In the genomic region with DNA sequence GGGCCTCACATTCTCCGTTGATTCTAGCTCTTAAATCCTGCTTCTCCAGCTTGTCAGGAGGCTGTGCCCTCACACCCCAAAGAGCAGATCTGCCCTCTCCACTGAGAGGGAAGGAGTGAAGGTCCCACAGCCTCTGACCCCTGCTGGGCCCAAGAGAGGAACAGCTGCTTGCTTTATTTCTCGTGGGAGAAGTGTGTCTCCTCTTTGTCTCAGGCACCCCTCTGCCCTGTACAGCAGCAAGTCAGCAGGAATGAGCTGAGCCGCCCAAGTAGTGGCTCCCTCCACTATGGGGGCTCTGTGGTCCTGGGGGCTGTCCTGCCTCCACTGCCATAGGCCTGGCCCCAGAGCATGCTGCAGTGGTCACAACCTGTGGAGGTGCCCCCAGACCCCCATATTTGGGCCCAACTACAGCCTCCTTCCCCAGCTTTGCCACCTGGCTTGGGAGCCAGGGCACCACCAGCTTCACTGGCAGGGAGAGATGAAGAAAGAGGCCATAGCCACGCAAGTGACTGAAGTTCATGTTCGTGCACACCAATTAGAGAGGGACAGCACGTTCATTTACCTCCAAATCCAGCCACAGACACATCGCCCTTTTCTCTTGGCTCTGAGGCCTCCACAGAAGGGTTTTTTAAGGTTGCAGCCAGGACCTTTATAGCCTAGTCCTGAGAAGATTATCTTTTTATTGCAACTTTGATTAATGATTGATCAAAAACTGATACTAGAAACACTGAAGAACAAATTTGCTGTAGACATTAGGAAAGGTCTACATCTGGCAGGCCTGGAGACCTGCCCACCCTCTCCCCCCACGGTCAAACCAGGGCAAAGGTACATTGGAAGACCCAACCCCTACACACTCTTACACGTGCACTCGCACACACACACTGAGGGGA, we compare ENCODE assay signal across 17 cellular contexts. TPM values are rescaled to one million over a fixed set of nuclear protein-coding genes. Genes with fewer than 3 reads are reported as not detected.
A peak's percentile ranks its signal among the peaks of the same experiment; 100 is the strongest.
DNase-seq lines count a peak whose midpoint lies in the region; ATAC-seq, FAIRE-seq and TF ChIP-seq lines count a peak whose summit lies in the region.
"Had no signal": no experiment of that assay in that cellular context is flagged by ENCODE, and none has a peak within 500 bp of the region (broad histone marks: within the 10 kb centered on the region; RNA-seq: fewer than 3 reads in every experiment).

No MANE protein-coding gene starts in this region.

- no peaks in the 10 kb centered on the region for H3K27me3 Mint-ChIP-seq in activated CD4-positive, alpha-beta T cell treated with anti-CD3 and anti-CD28 coated beads, Interleukin-2, amount 10 ng/mL, durations not matched to agents 24 days and 14 days
- H3K27me3 Mint-ChIP-seq in activated B cell treated with CpG ODN at 0.5 μM for 24 hours, result no peaks in the 10 kb centered on the region
- H3K27me3 Mint-ChIP-seq: activated CD4-positive, alpha-beta T cell treated with anti-CD3 and anti-CD28 coated beads for 36 hours had no signal

- no peak for ATAC-seq in activated B cell treated with CpG ODN at 0.5 μM for 24 hours (ENCODE audit: low read depth)
- ATAC-seq in HepG2, result no peak
- ATAC-seq in stimulated activated effector memory CD8-positive, alpha-beta T cell treated with anti-CD3 and anti-CD28 coated beads, Interleukin-12 subunit alpha, Interleukin-12 subunit beta, amount 100 ng/mL, for 72 hours, result no peak
- ATAC-seq in esophagus mucosa, result no peak
- ATAC-seq: activated CD4-positive, alpha-beta T cell treated with anti-CD3 and anti-CD28 coated beads for 36 hours; left ventricle myocardium superior had no signal

- H3K27ac ChIP-seq in HepG2 (ENCODE audit: extremely low read length, insufficient read depth, low read length), result no peak overlapping the region

- no peaks in the 10 kb centered on the region for H3K9me3 ChIP-seq in HepG2 (ENCODE audit: low read length)
- H3K9me3 ChIP-seq: SJSA1 had no signal

- no peaks in the 10 kb centered on the region for H3K79me2 ChIP-seq in HepG2 (ENCODE audit: insufficient read depth, low read length)

- POLR2A ChIA-PET in activated B cell treated with CpG ODN at 0.5 μM for 24 hours (lab: Charles Lee) (interaction anchor here (5.1 to 7.2 kb wide), 4 partner anchors 16 to 37 kb away, joined by 59 to 164 read pairs (median 75); a partner anchor contains a TSS), HepG2 (lab: Yijun Ruan, JAX) (interaction anchor here (1.3 to 2.0 kb wide), 2 partner anchors 28 to 36 kb away, joined by 3 to 8 read pairs; a partner anchor contains a TSS)

- peaks cover 83% of the 10 kb centered on the region for H3K4me1 Mint-ChIP-seq in activated CD4-positive, alpha-beta T cell treated with anti-CD3 and anti-CD28 coated beads, Interleukin-2, amount 10 ng/mL, durations not matched to agents 24 days and 14 days
- peaks cover 98% of the 10 kb centered on the region for H3K4me1 Mint-ChIP-seq in activated B cell treated with CpG ODN at 0.5 μM for 24 hours
- peaks cover 96% of the 10 kb centered on the region for H3K4me1 Mint-ChIP-seq in stimulated activated effector memory CD8-positive, alpha-beta T cell treated with anti-CD3 and anti-CD28 coated beads, Interleukin-12 subunit alpha, Interleukin-12 subunit beta, amount 100 ng/mL, for 72 hours

- H3K4me1 ChIP-seq in HepG2 (ENCODE audit: insufficient read depth, low read length), result peaks cover 100% of the 10 kb centered on the region

- no peak overlapping the region for H2AFZ ChIP-seq in HepG2 (ENCODE audit: low read length)

- peak; percentile 26 for FAIRE-seq in HepG2 (lab: Jason Lieb, UNC)
- FAIRE-seq: A204.1 had no signal

- no peaks in the 10 kb centered on the region for H3K27me3 ChIP-seq in HepG2 (ENCODE audit: control insufficient read depth in 1 of 2, insufficient read depth in 2 of 2, low read length in 2 of 2)
- H3K27me3 ChIP-seq: SJSA1 had no signal

- peak overlapping the region; percentile 80 for H3K27ac Mint-ChIP-seq in activated CD4-positive, alpha-beta T cell treated with anti-CD3 and anti-CD28 coated beads, Interleukin-2, amount 10 ng/mL, durations not matched to agents 24 days and 14 days
- H3K27ac Mint-ChIP-seq in activated B cell treated with CpG ODN at 0.5 μM for 24 hours, result no peak overlapping the region
- H3K27ac Mint-ChIP-seq in stimulated activated effector memory CD8-positive, alpha-beta T cell treated with anti-CD3 and anti-CD28 coated beads, Interleukin-12 subunit alpha, Interleukin-12 subunit beta, amount 100 ng/mL, for 72 hours, result peak overlapping the region; percentile 96
- H3K27ac Mint-ChIP-seq: H9 had no signal

- H3K36me3 ChIP-seq in HepG2 (replicated peaks in 1 of 2; ENCODE audit: control insufficient read depth in 1 of 2, insufficient read depth in 2 of 2, low read length in 2 of 2), result no peaks in the 10 kb centered on the region
- H3K36me3 ChIP-seq: SJSA1 had no signal

- intact Hi-C loops in activated CD4-positive, alpha-beta T cell treated with anti-CD3 and anti-CD28 coated beads, Interleukin-2, amount 10 ng/mL, durations not matched to agents 24 days and 14 days (cut with micrococcal nuclease), result no loop called here
- intact Hi-C loops in activated B cell treated with CpG ODN at 0.5 μM for 24 hours (cut with micrococcal nuclease) (no loop called here), HepG2 (cut with micrococcal nuclease; ENCODE audit: unreplicated experiment) (loop anchor here (5.0 kb wide), 1 partner anchor 34 kb away; no protein-coding TSS in a partner anchor)

- H3K9me3 Mint-ChIP-seq in activated CD4-positive, alpha-beta T cell treated with anti-CD3 and anti-CD28 coated beads, Interleukin-2, amount 10 ng/mL, durations not matched to agents 24 days and 14 days, result no peaks in the 10 kb centered on the region
- H3K9me3 Mint-ChIP-seq in activated B cell treated with CpG ODN at 0.5 μM for 24 hours, result no peaks in the 10 kb centered on the region
- H3K9me3 Mint-ChIP-seq in stimulated activated effector memory CD8-positive, alpha-beta T cell treated with anti-CD3 and anti-CD28 coated beads, Interleukin-12 subunit alpha, Interleukin-12 subunit beta, amount 100 ng/mL, for 72 hours, result no peaks in the 10 kb centered on the region
- H3K9me3 Mint-ChIP-seq: H9 had no signal

- 0 out of 2 replicates have a peak overlapping the region, but pooled peaks have one; percentile 53 for H3K9ac ChIP-seq in HepG2 (ENCODE audit: insufficient read depth, low read depth, low read length)

- in situ Hi-C loops in HepG2 (cut with HindIII; ENCODE audit: extremely low pct_ligation_motif_present, low pct_unique_long_range_greater_than_20kb), result no loop called here

- peak overlapping the region in 2 of 3 experiments; percentile 47 to 71; a peak in 1 of 6 replicates for H3K4me3 ChIP-seq in HepG2 (replicated peaks in 1 of 3; ENCODE audit: insufficient read depth in 1 of 3, low read depth in 2 of 3, low read length in 3 of 3)
- H3K4me3 ChIP-seq: SJSA1 had no signal

- TF ChIP-seq CTCF in activated B cell treated with CpG ODN at 0.5 μM for 24 hours (IDR thresholded peaks at IDR 0.05) (no peak), HepG2 (CRISPR knock-in tag; IDR thresholded peaks at IDR 0.05) (no peak)

- DNase-seq in activated CD4-positive, alpha-beta T cell treated with anti-CD3 and anti-CD28 coated beads, Interleukin-2, amount 10 ng/mL, durations not matched to agents 24 days and 14 days, result no peak
- no peak for DNase-seq in activated CD4-positive, alpha-beta T cell treated with anti-CD3 and anti-CD28 coated beads for 48 hours
- no peak for DNase-seq in activated B cell treated with CpG ODN at 0.5 μM for 24 hours
- no peak for DNase-seq in HepG2 (ENCODE audit: low spot score)
- no peak for DNase-seq in stimulated activated effector memory CD8-positive, alpha-beta T cell treated with anti-CD3 and anti-CD28 coated beads, Interleukin-12 subunit alpha, Interleukin-12 subunit beta, amount 100 ng/mL, for 72 hours (ENCODE audit: low spot score in 2 of 2)
- DNase-seq in erythroblast (lab: John Stamatoyannopoulos, UW), result no peak
- DNase-seq in stimulated activated CD4-positive, alpha-beta T cell treated with anti-CD3 and anti-CD28 coated beads, Interleukin-4, amount 100 ng/mL, for 4 hours, result no peak
- DNase-seq: effector CD8-positive, alpha-beta T cell; H9; left ventricle myocardium superior; NCI-H1694; NCI-H82; stimulated activated CD4-positive, alpha-beta T cell treated with anti-CD3 and anti-CD28 coated beads, Interleukin-4, amount 100 ng/mL, for 1 hour had no signal

- CTCF ChIA-PET in activated B cell treated with CpG ODN at 0.5 μM for 24 hours (lab: Charles Lee), result interaction anchor here (0.9 kb wide), 1 partner anchor 27 kb away, joined by 3 read pairs; a partner anchor contains a TSS
- CTCF ChIA-PET in HepG2 (lab: Yijun Ruan, JAX; ENCODE audit: low intra/inter-chr PET ratio, low total read pairs), result no interaction called here

- peaks cover 28% of the 10 kb centered on the region for H3K36me3 Mint-ChIP-seq in activated CD4-positive, alpha-beta T cell treated with anti-CD3 and anti-CD28 coated beads, Interleukin-2, amount 10 ng/mL, durations not matched to agents 24 days and 14 days (ENCODE audit: low read depth)
- H3K36me3 Mint-ChIP-seq in activated B cell treated with CpG ODN at 0.5 μM for 24 hours (ENCODE audit: low read depth), result peaks cover 4% of the 10 kb centered on the region
- peaks cover 45% of the 10 kb centered on the region for H3K36me3 Mint-ChIP-seq in stimulated activated effector memory CD8-positive, alpha-beta T cell treated with anti-CD3 and anti-CD28 coated beads, Interleukin-12 subunit alpha, Interleukin-12 subunit beta, amount 100 ng/mL, for 72 hours

- H4K20me1 ChIP-seq in HepG2 (ENCODE audit: insufficient read depth, low read length), result no peaks in the 10 kb centered on the region

- TF ChIP-seq RAD21 in HepG2 (CRISPR knock-in tag; IDR thresholded peaks at IDR 0.05), result no peak

- WGBS in HepG2 (ENCODE audit: low lambda C conversion rate), result 42% methylated on average over 10 of the region's 10 CpGs

- BruUV-seq in HepG2 (replicated peaks; lab: Mats Ljungman, UMichigan), result no TSS peak

- peak overlapping the region; percentile 90 for H3K4me2 ChIP-seq in HepG2 (ENCODE audit: low read depth, low read length)

- TF ChIP-seq POLR2A in HepG2 (IDR thresholded peaks at IDR 0.05; ENCODE audit: insufficient read depth in 1 of 2, low read depth in 2 of 2, low read length in 2 of 2), result no peak
- TF ChIP-seq POLR2A in erythroblast (IDR thresholded peaks at IDR 0.05; ENCODE audit: low read length), result no peak

- TF ChIP-seq EP300 in HepG2 (IDR thresholded peaks at IDR 0.05; ENCODE audit: low read depth in 2 of 2, low read length in 2 of 2) (no peak), HepG2 (CRISPR knock-in tag; IDR thresholded peaks at IDR 0.05; ENCODE audit: borderline replicate concordance) (no peak)

- H3K4me3 Mint-ChIP-seq in activated CD4-positive, alpha-beta T cell treated with anti-CD3 and anti-CD28 coated beads, Interleukin-2, amount 10 ng/mL, durations not matched to agents 24 days and 14 days, result peak overlapping the region; percentile 24
- peak overlapping the region; percentile 42 for H3K4me3 Mint-ChIP-seq in activated B cell treated with CpG ODN at 0.5 μM for 24 hours
- H3K4me3 Mint-ChIP-seq in stimulated activated effector memory CD8-positive, alpha-beta T cell treated with anti-CD3 and anti-CD28 coated beads, Interleukin-12 subunit alpha, Interleukin-12 subunit beta, amount 100 ng/mL, for 72 hours, result peak overlapping the region; percentile 78

RNA-seq across cellular contexts. Expression of a gene that starts 27.5 kb away (rescaled TPM):
- 167 and 181 TPM in 2 replicates for total RNA-seq in activated CD4-positive, alpha-beta T cell treated with anti-CD3 and anti-CD28 coated beads, Interleukin-2, amount 10 ng/mL, durations not matched to agents 24 days and 14 days
- 126 and 134 TPM in 2 replicates for total RNA-seq in activated B cell treated with CpG ODN at 0.5 μM for 24 hours
- 5.8 and 8.8 TPM in 2 replicates for total RNA-seq in HepG2 (2016; rRNA removed; fragmentation: Illumina TruSeq; extraction: Trizol)
- 1.2 and 1.9 TPM in 2 replicates for total RNA-seq in HepG2 (2016; cell fraction: cytosol; rRNA removed; fragmentation: Illumina TruSeq; extraction: Trizol; ENCODE audit: low read depth)
- 4.4 and 10.1 TPM in 2 replicates for total RNA-seq in HepG2 (2016; cell fraction: insoluble cytoplasmic fraction; rRNA removed; fragmentation: Illumina TruSeq; extraction: Trizol)
- 2.5 and 3.3 TPM in 2 replicates for total RNA-seq in HepG2 (2016; cell fraction: membrane; rRNA removed; fragmentation: Illumina TruSeq; extraction: Trizol)
- 14.5 and 19.2 TPM in 2 replicates for total RNA-seq in HepG2 (2016; cell fraction: nucleus; rRNA removed; fragmentation: Illumina TruSeq; extraction: Trizol)
- 4.1 and 4.4 TPM in 2 replicates for polyA plus RNA-seq in HepG2 (2011; rRNA removed)
- 4.7 and 4.8 TPM in 2 replicates for polyA plus RNA-seq in HepG2 (2011; cell fraction: cytosol; rRNA removed)
- polyA plus RNA-seq in HepG2 (2011; cell fraction: nucleus; rRNA removed), result 10.1 and 10.8 TPM in 2 replicates
- 3.4 and 4.0 TPM in 2 replicates for polyA plus RNA-seq in HepG2 (2012)
- 0.75 and 0.77 TPM in 2 replicates for polyA plus RNA-seq in HepG2 (2016; cell fraction: cytosol; fragmentation: Illumina TruSeq; extraction: Trizol; ENCODE audit: low read depth)
- polyA plus RNA-seq in HepG2 (2016; cell fraction: insoluble cytoplasmic fraction; fragmentation: Illumina TruSeq; extraction: Trizol; ENCODE audit: low read depth), result 5.3 and 6.8 TPM in 2 replicates
- 0.80 and 1.4 TPM in 2 replicates for polyA plus RNA-seq in HepG2 (2016; cell fraction: membrane; fragmentation: Illumina TruSeq; extraction: Trizol; ENCODE audit: low read depth)
- 8.7 and 9.9 TPM in 2 replicates for polyA plus RNA-seq in HepG2 (2016; cell fraction: nucleus; fragmentation: Illumina TruSeq; extraction: Trizol; ENCODE audit: insufficient read depth, low read depth)
- polyA minus RNA-seq in HepG2 (2011; rRNA and poly(A)+ RNA removed; ENCODE audit: low replicate concordance), result 24.0 and 36.4 TPM in 2 replicates
- polyA minus RNA-seq in HepG2 (2011; cell fraction: cytosol; rRNA and poly(A)+ RNA removed), result 4.7 and 7.5 TPM in 2 replicates
- polyA minus RNA-seq in HepG2 (2011; cell fraction: nucleus; rRNA and poly(A)+ RNA removed), result 28.5 and 37.7 TPM in 2 replicates
- 9.1 TPM for total RNA-seq in esophagus mucosa

Comparison
In these comparisons a context has a peak if more than half of its experiments do, and no peak if none do; other contexts are left out.
1. H3K4me3 Mint-ChIP-seq: peak in every context shown above with its lines; median percentile 78 in stimulated activated effector memory CD8-positive, alpha-beta T cell treated with anti-CD3 and anti-CD28 coated beads, Interleukin-12 subunit alpha, Interleukin-12 subunit beta, amount 100 ng/mL, for 72 hours; 42 in activated B cell treated with CpG ODN at 0.5 μM for 24 hours; 24 in activated CD4-positive, alpha-beta T cell treated with anti-CD3 and anti-CD28 coated beads, Interleukin-2, amount 10 ng/mL, durations not matched to agents 24 days and 14 days.